Comparison of ENCODE assay signal across 8 cellular contexts in the genomic region with DNA sequence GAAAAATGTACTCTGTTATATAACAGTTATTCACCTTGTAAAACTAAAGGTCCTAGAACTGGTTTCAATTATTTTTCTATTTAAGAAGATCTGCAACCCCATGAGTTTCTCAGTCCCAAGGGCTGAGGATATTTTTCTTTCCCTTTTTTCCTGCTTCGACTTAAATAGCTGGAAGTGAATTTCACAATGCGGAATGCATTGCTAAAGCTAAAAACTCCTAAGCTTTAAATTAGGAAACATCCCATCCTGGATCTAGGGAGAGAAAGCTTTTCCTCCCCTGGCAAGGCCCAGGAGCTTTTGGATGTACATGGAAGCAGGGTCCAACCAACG. TPM values are rescaled to one million over a fixed set of nuclear protein-coding genes. Genes with fewer than 3 reads are reported as not detected.
DNase-seq lines count a peak whose midpoint lies in the region; ATAC-seq and TF ChIP-seq lines count a peak whose summit lies in the region.

No MANE protein-coding gene starts in this region.

- H3K4me1 ChIP-seq in left lung (peaks cover 0 to 30% of the 10 kb centered on the region in 2 donors), stomach smooth muscle (ENCODE audit: control insufficient read depth, insufficient read depth, low read length) (peaks cover 10% of the 10 kb centered on the region)

- peak overlapping the region in 4 of 5 experiments; percentile 57 to 80 (median 68) for H3K4me3 Mint-ChIP-seq in brain

- no peak for ATAC-seq in left lung

- H3K27ac ChIP-seq in left lung (peak overlapping the region; percentile 38 to 73), stomach smooth muscle (ENCODE audit: low read length) (no peak overlapping the region)

- H3K9me3 ChIP-seq in left lung (no peaks in the 10 kb centered on the region), stomach smooth muscle (ENCODE audit: control insufficient read depth in 2 of 2, low read length in 2 of 2) (no peaks in the 10 kb centered on the region)

- H3K36me3 Mint-ChIP-seq in brain, result no peaks in the 10 kb centered on the region

- peaks cover 0 to 53% of the 10 kb centered on the region in 2 donors for H3K27me3 ChIP-seq in left lung
- H3K27me3 ChIP-seq in stomach smooth muscle (ENCODE audit: control insufficient read depth in 1 of 2, insufficient read depth in 2 of 2, low read length in 2 of 2), result no peaks in the 10 kb centered on the region

- H3K4me1 Mint-ChIP-seq in brain, result peaks cover 21% of the 10 kb centered on the region

- peak overlapping the region; percentile 64 for H3K4me3 ChIP-seq in Jurkat, Clone E6-1 (ENCODE audit: low read length)
- peak overlapping the region; percentile 42 to 50 for H3K4me3 ChIP-seq in left lung
- H3K4me3 ChIP-seq in stomach smooth muscle (ENCODE audit: low read length in 2 of 2), result peak overlapping the region; percentile 73 to 80

- H3K27ac Mint-ChIP-seq in brain, result peak overlapping the region in 3 of 5 experiments; percentile 55 to 97 (median 85)

- intact Hi-C loops in left lung (cut with DNase I), result no loop called here

- H3K27me3 Mint-ChIP-seq in brain, result peaks cover 14% of the 10 kb centered on the region

- peaks cover 0 to 4% (median 0%) of the 10 kb centered on the region in 5 experiments for H3K9me3 Mint-ChIP-seq in brain

- no peak for DNase-seq in Jurkat, Clone E6-1 (ENCODE audit: low read depth, low spot score)
- DNase-seq in left lung, result no peak
- DNase-seq in retina, result no peak
- no peak for DNase-seq in globus pallidus (ENCODE audit: low spot score)
- no peak for DNase-seq in NCI-H146 (lab: John Stamatoyannopoulos, UW)
- no peak for DNase-seq in UCSD-AML1 (lab: John Stamatoyannopoulos, UW; ENCODE audit: unreplicated experiment)

- H3K36me3 ChIP-seq in left lung (no peaks in the 10 kb centered on the region), stomach smooth muscle (ENCODE audit: control insufficient read depth in 2 of 2, insufficient read depth in 2 of 2, low read length in 2 of 2) (no peaks in the 10 kb centered on the region)

- H3K9ac ChIP-seq in stomach smooth muscle (ENCODE audit: low read length in 2 of 2), result peak overlapping the region; percentile 62 to 69

- TF ChIP-seq CTCF in brain (conservative IDR thresholded peaks at IDR 0.05), result no peak
- no peak for TF ChIP-seq CTCF in left lung (IDR thresholded peaks at IDR 0.05)

RNA-seq across cellular contexts. Expression of a gene that starts 1.4 kb away (rescaled TPM):
- 48.4 TPM for polyA plus RNA-seq in Jurkat, Clone E6-1 (2012; ENCODE audit: insufficient read depth, insufficient read length)
- polyA plus RNA-seq in brain (ENCODE audit: insufficient read depth, low read depth, low replicate concordance), result not detected
- total RNA-seq in left lung, result under 1 TPM in 1 of 2 donors, not detected in 1; 0.41 TPM
